ENCODE assay signal across 9 cellular contexts in the genomic region with DNA sequence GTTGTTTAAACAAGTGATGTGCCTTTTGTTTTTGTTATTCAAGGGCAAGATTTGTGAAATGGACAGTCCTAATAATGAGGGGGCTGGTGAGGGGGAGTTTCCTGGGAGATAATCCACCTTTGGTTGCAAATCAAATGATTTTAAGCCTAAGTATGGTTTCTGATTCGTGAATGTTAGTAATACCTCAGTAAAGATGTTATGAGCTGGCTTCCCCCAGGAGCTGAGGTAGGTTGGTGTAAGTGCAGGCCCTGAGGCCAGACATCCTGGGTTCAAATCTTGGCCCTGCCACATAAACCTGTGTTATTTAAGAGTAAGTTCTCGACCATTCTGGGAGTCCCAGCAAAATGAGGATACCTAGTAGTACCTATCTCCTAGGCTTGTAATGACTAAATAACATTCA. TPM values are rescaled to one million over a fixed set of nuclear protein-coding genes. Genes with fewer than 3 reads are reported as not detected.
A peak's percentile ranks its signal among the peaks of the same experiment; 100 is the strongest.
DNase-seq lines count a peak whose midpoint lies in the region; ATAC-seq and TF ChIP-seq lines count a peak whose summit lies in the region.
"Had no signal": no experiment of that assay in that cellular context is flagged by ENCODE, and none has a peak within 500 bp of the region (broad histone marks: within the 10 kb centered on the region; RNA-seq: fewer than 3 reads in every experiment).

No MANE protein-coding gene starts in this region.

- POLR2A ChIA-PET in T-cell (lab: Charles Lee): no interaction called here

- peaks cover 6% of the 10 kb centered on the region for H3K36me3 Mint-ChIP-seq in T-helper 1 cell treated with Interleukin-12 subunit alpha and Interleukin-12 subunit beta and Interleukin-4 antibody, amounts not matched to agents 30 μg/mL and 1 μg/mL, for 36 hours (ENCODE audit: low read depth)
- H3K36me3 Mint-ChIP-seq in T-cell: peaks cover 3% of the 10 kb centered on the region

- no peaks in the 10 kb centered on the region for H3K9me3 Mint-ChIP-seq in T-helper 1 cell treated with Interleukin-12 subunit alpha and Interleukin-12 subunit beta and Interleukin-4 antibody, amounts not matched to agents 30 μg/mL and 1 μg/mL, for 36 hours
- no peaks in the 10 kb centered on the region for H3K9me3 Mint-ChIP-seq in T-cell
- H3K9me3 Mint-ChIP-seq in stimulated activated naive CD8-positive, alpha-beta T cell treated with anti-CD3 and anti-CD28 coated beads, Interleukin-15, amount 100 ng/mL, for 72 hours: no peaks in the 10 kb centered on the region

- H3K27me3 Mint-ChIP-seq in T-helper 1 cell treated with Interleukin-12 subunit alpha and Interleukin-12 subunit beta and Interleukin-4 antibody, amounts not matched to agents 30 μg/mL and 1 μg/mL, for 36 hours (ENCODE audit: low read depth): no peaks in the 10 kb centered on the region
- H3K27me3 Mint-ChIP-seq in T-cell: no peaks in the 10 kb centered on the region
- no peaks in the 10 kb centered on the region for H3K27me3 Mint-ChIP-seq in stimulated activated naive CD8-positive, alpha-beta T cell treated with anti-CD3 and anti-CD28 coated beads, Interleukin-15, amount 100 ng/mL, for 72 hours

- peak overlapping the region; percentile 16 for H3K27ac Mint-ChIP-seq in T-helper 1 cell treated with Interleukin-12 subunit alpha and Interleukin-12 subunit beta and Interleukin-4 antibody, amounts not matched to agents 30 μg/mL and 1 μg/mL, for 36 hours
- H3K27ac Mint-ChIP-seq in T-cell: peak overlapping the region; percentile 86 to 89
- peak overlapping the region in 1 of 2 donors; percentile 8 for H3K27ac Mint-ChIP-seq in stimulated activated naive CD8-positive, alpha-beta T cell treated with anti-CD3 and anti-CD28 coated beads, Interleukin-15, amount 100 ng/mL, for 72 hours

- H3K4me3 Mint-ChIP-seq in T-helper 1 cell treated with Interleukin-12 subunit alpha and Interleukin-12 subunit beta and Interleukin-4 antibody, amounts not matched to agents 30 μg/mL and 1 μg/mL, for 36 hours: peak overlapping the region; percentile 98
- peak overlapping the region; percentile 91 to 100 (median 92) for H3K4me3 Mint-ChIP-seq in T-cell
- peak overlapping the region; percentile 91 to 94 for H3K4me3 Mint-ChIP-seq in stimulated activated naive CD8-positive, alpha-beta T cell treated with anti-CD3 and anti-CD28 coated beads, Interleukin-15, amount 100 ng/mL, for 72 hours

- TF ChIP-seq CTCF in fibroblast of the aortic adventitia (IDR thresholded peaks at IDR 0.05; ENCODE audit: insufficient read depth, low read length): no peak

- H3K4me1 Mint-ChIP-seq in T-helper 1 cell treated with Interleukin-12 subunit alpha and Interleukin-12 subunit beta and Interleukin-4 antibody, amounts not matched to agents 30 μg/mL and 1 μg/mL, for 36 hours (ENCODE audit: low read depth): peaks cover 20% of the 10 kb centered on the region
- H3K4me1 Mint-ChIP-seq in T-cell: peaks cover 40 to 53% (median 50%) of the 10 kb centered on the region in 3 donors
- peaks cover 58% of the 10 kb centered on the region for H3K4me1 Mint-ChIP-seq in stimulated activated naive CD8-positive, alpha-beta T cell treated with anti-CD3 and anti-CD28 coated beads, Interleukin-15, amount 100 ng/mL, for 72 hours

- ATAC-seq in T-cell (replicated peaks in 1 of 4) (no peak), HG03045 (IDR thresholded peaks at IDR 0.05; ENCODE audit: unreplicated experiment) (no peak), HG03175 (IDR thresholded peaks at IDR 0.05; ENCODE audit: unreplicated experiment) (no peak), HG03457 (IDR thresholded peaks at IDR 0.05; ENCODE audit: unreplicated experiment) (no peak)
- no peak for ATAC-seq in stimulated activated naive CD8-positive, alpha-beta T cell treated with anti-CD3 and anti-CD28 coated beads, Interleukin-15, amount 100 ng/mL, for 72 hours

- CTCF ChIA-PET in T-cell (lab: Charles Lee): interaction anchor here in 1 of 2 donors (1.1 to 1.2 kb wide), 2 partner anchors 69 to 97 kb away, joined by 3 read pairs; no protein-coding TSS in a partner anchor

- H3K4me3 ChIP-seq in fibroblast of the aortic adventitia (ENCODE audit: low read depth, low read length): peak overlapping the region; percentile 96

- DNase-seq in T-helper 1 cell: no peak
- no peak for DNase-seq in T-cell
- DNase-seq in fibroblast of the aortic adventitia (ENCODE audit: low read depth): peak; percentile 11
- DNase-seq in stimulated activated naive CD8-positive, alpha-beta T cell treated with anti-CD3 and anti-CD28 coated beads, Interleukin-15, amount 100 ng/mL, for 72 hours: no peak

RNA-seq across cellular contexts. Expression of a gene that starts 1.5 kb away (rescaled TPM):
- 10 to 100 TPM; 28.8 to 40.4 (median 36.2) TPM for total RNA-seq in T-cell
- total RNA-seq in fibroblast of the aortic adventitia (ENCODE audit: low replicate concordance): 19.0 and 29.7 TPM in 2 replicates

RNA-seq across cellular contexts. Expression of a gene that starts 13.1 kb away (rescaled TPM):
- total RNA-seq in T-cell: 1 to 10 TPM in 2 of 5 donors, under 1 TPM in 3; 0.41 to 1.4 (median 0.82) TPM
- total RNA-seq in fibroblast of the aortic adventitia (ENCODE audit: low replicate concordance): not detected in 2 replicates
- total RNA-seq: A172 had no signal

RNA-seq across cellular contexts. Expression of a gene that starts 36.2 kb away (rescaled TPM):
- 10 to 100 TPM; 14.6 to 23.1 (median 19.5) TPM for total RNA-seq in T-cell
- 0.63 and 1.6 TPM in 2 replicates for total RNA-seq in fibroblast of the aortic adventitia (ENCODE audit: low replicate concordance)
